ENCODE assay signal across 26 cellular contexts in the genomic region with DNA sequence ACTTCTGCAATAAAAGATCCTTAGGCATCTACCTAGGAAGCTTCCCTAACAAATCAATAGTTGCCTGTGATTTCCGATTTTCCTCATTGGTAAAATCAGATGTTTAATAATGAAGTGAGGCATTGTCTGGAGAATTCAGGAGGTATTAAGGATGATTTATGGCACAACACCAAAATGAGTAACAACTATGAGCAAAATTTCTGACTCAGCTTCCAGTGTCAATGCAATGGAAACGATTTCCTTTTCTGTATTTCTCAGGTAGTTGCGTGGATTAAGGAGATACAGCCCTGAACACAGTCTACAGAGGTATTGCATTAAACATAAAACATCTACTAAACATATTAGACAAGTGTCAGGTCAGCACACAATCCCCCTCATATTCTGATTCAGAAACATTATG.
"Had no signal": no experiment of that assay in that cellular context is flagged by ENCODE, and none has a peak within 500 bp of the region (broad histone marks: within the 10 kb centered on the region; RNA-seq: fewer than 3 reads in every experiment).

No MANE protein-coding gene starts in this region.

- H3K36me3 ChIP-seq: adrenal gland, breast epithelium, gastrocnemius medialis, left ventricle myocardium inferior, neural progenitor cell, uterus had no signal

- H3K9ac ChIP-seq: neural progenitor cell had no signal

- H3K4me2 ChIP-seq: neural progenitor cell had no signal

- H3K4me3 Mint-ChIP-seq: activated CD8-positive, alpha-beta T cell treated with anti-CD3 and anti-CD28 coated beads, Interleukin-2, amount 10 ng/mL, durations not matched to agents 7 days and 5 days; activated naive CD8-positive, alpha-beta T cell; activated T-helper 1 cell treated with anti-CD3 and anti-CD28 coated beads, Interleukin-12 subunit alpha, Interleukin-12 subunit beta, Interleukin-2, Interleukin-4 antibody, amounts not matched to agents 30 ng/mL and 10 ng/mL and 1 ng/mL, durations not matched to agents 14 hours and 24 hours and 36 hours; central memory CD8-positive, alpha-beta T cell; mesothelial cell of epicardium; naive thymus-derived CD8-positive, alpha-beta T cell; neural progenitor cell; stimulated activated naive B cell treated with anti-CD40 and anti-IgM and Interleukin-4, amounts not matched to agents 10 μg/mL and 1 μg/mL and 100 μg/mL, for 72 hours had no signal

- DNase-seq: activated CD4-positive, alpha-beta T cell treated with anti-CD3 and anti-CD28 coated beads for 1 hour; activated CD4-positive, alpha-beta T cell treated with anti-CD3 and anti-CD28 coated beads, Interleukin-2, amount 50 U/mL, for 1 hour; activated CD8-positive, alpha-beta T cell treated with anti-CD3 and anti-CD28 coated beads, Interleukin-2, amount 10 ng/mL, durations not matched to agents 7 days and 5 days; adrenal gland; dorsolateral prefrontal cortex; erythroblast; gastrocnemius medialis; heart right ventricle; left ventricle myocardium inferior; mammary epithelial cell; naive thymus-derived CD8-positive, alpha-beta T cell; small intestine; stimulated activated CD4-positive, alpha-beta T cell treated with anti-CD3 and anti-CD28 coated beads, Interleukin-15, amount 100 ng/mL, for 24 hours; stimulated activated CD8-positive, alpha-beta memory T cell treated with anti-CD3 and anti-CD28 coated beads, Interleukin-4, amount 100 ng/mL, for 48 hours; stimulated activated naive B cell treated with anti-CD40 and anti-IgM and Interleukin-4, amounts not matched to agents 10 μg/mL and 1 μg/mL and 100 μg/mL, for 72 hours; T-helper 1 cell; testis; trophoblast cell; uterus had no signal

- H2AFZ ChIP-seq: neural progenitor cell had no signal

- H3K4me1 Mint-ChIP-seq: central memory CD8-positive, alpha-beta T cell; mesothelial cell of epicardium; neural progenitor cell had no signal

- H3K9me3 Mint-ChIP-seq: activated T-helper 1 cell treated with anti-CD3 and anti-CD28 coated beads, Interleukin-12 subunit alpha, Interleukin-12 subunit beta, Interleukin-2, Interleukin-4 antibody, amounts not matched to agents 30 ng/mL and 10 ng/mL and 1 ng/mL, durations not matched to agents 14 hours and 24 hours and 36 hours; central memory CD8-positive, alpha-beta T cell; mesothelial cell of epicardium; naive thymus-derived CD8-positive, alpha-beta T cell; neural progenitor cell; stimulated activated naive B cell treated with anti-CD40 and anti-IgM and Interleukin-4, amounts not matched to agents 10 μg/mL and 1 μg/mL and 100 μg/mL, for 72 hours had no signal

- H3K4me1 ChIP-seq: breast epithelium, gastrocnemius medialis, left ventricle myocardium inferior, neural progenitor cell, testis, uterus had no signal

- H3K9me3 ChIP-seq: adrenal gland, breast epithelium, gastrocnemius medialis, heart right ventricle, left ventricle myocardium inferior, testis, uterus had no signal

- H3K27me3 Mint-ChIP-seq: central memory CD8-positive, alpha-beta T cell; stimulated activated naive B cell treated with anti-CD40 and anti-IgM and Interleukin-4, amounts not matched to agents 10 μg/mL and 1 μg/mL and 100 μg/mL, for 72 hours had no signal

- ATAC-seq: activated CD8-positive, alpha-beta T cell treated with anti-CD3 and anti-CD28 coated beads, Interleukin-2, amount 10 ng/mL, durations not matched to agents 7 days and 5 days; gastrocnemius medialis; heart right ventricle; naive thymus-derived CD8-positive, alpha-beta T cell; sciatic nerve had no signal

- H3K27me3 ChIP-seq: adrenal gland, breast epithelium, dorsolateral prefrontal cortex, gastrocnemius medialis, heart right ventricle, neural progenitor cell, testis, uterus had no signal

- H3K4me3 ChIP-seq: adrenal gland, breast epithelium, dorsolateral prefrontal cortex, gastrocnemius medialis, heart right ventricle, left ventricle myocardium inferior, neural progenitor cell, testis, uterus had no signal

- H3K27ac ChIP-seq: adrenal gland, breast epithelium, dorsolateral prefrontal cortex, gastrocnemius medialis, heart right ventricle, left ventricle myocardium inferior, neural progenitor cell, testis, uterus had no signal

- H3K27ac Mint-ChIP-seq: activated CD8-positive, alpha-beta T cell treated with anti-CD3 and anti-CD28 coated beads, Interleukin-2, amount 10 ng/mL, durations not matched to agents 7 days and 5 days; activated naive CD8-positive, alpha-beta T cell; activated T-helper 1 cell treated with anti-CD3 and anti-CD28 coated beads, Interleukin-12 subunit alpha, Interleukin-12 subunit beta, Interleukin-2, Interleukin-4 antibody, amounts not matched to agents 30 ng/mL and 10 ng/mL and 1 ng/mL, durations not matched to agents 14 hours and 24 hours and 36 hours; mesothelial cell of epicardium; naive thymus-derived CD8-positive, alpha-beta T cell; neural progenitor cell; stimulated activated naive B cell treated with anti-CD40 and anti-IgM and Interleukin-4, amounts not matched to agents 10 μg/mL and 1 μg/mL and 100 μg/mL, for 72 hours had no signal

- H3K36me3 Mint-ChIP-seq: activated naive CD8-positive, alpha-beta T cell; naive thymus-derived CD8-positive, alpha-beta T cell; neural progenitor cell; stimulated activated naive B cell treated with anti-CD40 and anti-IgM and Interleukin-4, amounts not matched to agents 10 μg/mL and 1 μg/mL and 100 μg/mL, for 72 hours had no signal
